In the genomic region with DNA sequence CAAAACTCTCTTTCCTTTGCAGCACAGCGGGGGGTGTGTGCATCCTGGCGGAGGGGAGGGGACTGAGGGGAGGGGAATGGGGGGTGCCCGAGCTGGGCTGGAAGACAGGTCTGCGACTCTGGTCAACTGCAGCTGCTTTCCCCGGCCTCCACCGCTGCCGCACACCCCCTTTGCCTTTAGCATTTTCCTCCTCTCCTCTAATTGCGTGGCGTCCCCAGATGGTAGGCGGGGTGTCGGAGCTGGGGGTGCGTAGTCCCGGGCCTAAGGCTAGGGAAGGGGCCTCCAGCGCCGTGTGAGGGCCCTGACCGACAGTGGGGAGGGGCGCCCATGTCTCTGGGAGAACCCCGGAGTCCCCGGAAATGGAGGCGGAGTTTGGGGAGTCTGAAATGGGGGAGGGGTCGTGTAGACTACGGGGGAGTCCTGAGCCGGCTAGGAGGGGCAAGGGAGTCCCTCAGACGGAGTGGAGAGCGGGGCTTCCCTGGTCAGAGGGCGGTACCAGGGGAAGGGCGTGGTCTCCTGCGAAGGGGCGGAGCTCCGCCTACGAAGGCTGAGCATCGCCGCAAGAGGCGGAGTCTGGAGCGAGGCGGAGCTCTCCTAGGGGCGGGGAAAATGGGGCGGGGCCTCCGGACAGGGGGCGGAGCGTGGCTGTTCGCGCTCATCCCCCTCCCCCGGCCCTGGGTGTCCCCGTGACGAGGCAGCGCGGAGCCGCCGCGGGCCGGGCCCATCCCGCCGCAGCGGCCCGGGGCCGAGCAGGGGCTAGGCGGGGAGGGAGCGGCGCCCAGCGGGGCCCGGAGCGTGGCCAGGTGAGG, we compare ENCODE assay signal across 8 cellular contexts. TPM values are rescaled to one million over a fixed set of nuclear protein-coding genes. Genes with fewer than 3 reads are reported as not detected.
DNase-seq lines count a peak whose midpoint lies in the region; ATAC-seq, FAIRE-seq and TF ChIP-seq lines count a peak whose summit lies in the region.

Gene PELI3, plus strand, starts transcription at position 681 of the 809 bp plus-strand sequence. CDS start 1,224 bp downstream, outside the sequence.

- peaks cover 29% of the 10 kb centered on the region for H3K4me1 Mint-ChIP-seq in activated T-helper 2 cell treated with anti-CD3 and anti-CD28 coated beads, Interferon-gamma antibody, Interleukin-2, Interleukin-4, amounts not matched to agents 10 μg/mL and 5 μg/mL and 100 μg/mL, durations not matched to agents 14 hours and 24 hours and 36 hours (ENCODE audit: low read depth)
- H3K4me1 Mint-ChIP-seq in natural killer cell treated with Interleukin-12 subunit alpha and Interleukin-12 subunit beta and Interleukin-15 and Interleukin-18, amount 100 ng/mL, for 72 hours (ENCODE audit: low read depth in 2 of 2), result peaks cover 5 to 14% of the 10 kb centered on the region in 2 donors

- intact Hi-C loops in activated T-helper 2 cell treated with anti-CD3 and anti-CD28 coated beads, Interferon-gamma antibody, Interleukin-2, Interleukin-4, amounts not matched to agents 10 μg/mL and 5 μg/mL and 100 μg/mL, durations not matched to agents 14 hours and 24 hours and 36 hours (cut with micrococcal nuclease), result loop anchor here (1.0 kb wide), 2 partner anchors 14 to 27 kb away; partner anchors contain the start of gene DPP3

- H3K4me3 Mint-ChIP-seq in activated T-helper 2 cell treated with anti-CD3 and anti-CD28 coated beads, Interferon-gamma antibody, Interleukin-2, Interleukin-4, amounts not matched to agents 10 μg/mL and 5 μg/mL and 100 μg/mL, durations not matched to agents 14 hours and 24 hours and 36 hours (ENCODE audit: low read depth), result peak within 1 kb of the TSS; percentile 91
- peak within 1 kb of the TSS; percentile 87 for H3K4me3 Mint-ChIP-seq in natural killer cell treated with Interleukin-12 subunit alpha and Interleukin-12 subunit beta and Interleukin-15 and Interleukin-18, amount 100 ng/mL, for 72 hours

- no peak for TF ChIP-seq CTCF in fibroblast of the aortic adventitia (IDR thresholded peaks at IDR 0.05; ENCODE audit: insufficient read depth, low read length)

- peaks cover 18% of the 10 kb centered on the region for H3K9me3 Mint-ChIP-seq in activated T-helper 2 cell treated with anti-CD3 and anti-CD28 coated beads, Interferon-gamma antibody, Interleukin-2, Interleukin-4, amounts not matched to agents 10 μg/mL and 5 μg/mL and 100 μg/mL, durations not matched to agents 14 hours and 24 hours and 36 hours
- no peaks in the 10 kb centered on the region for H3K9me3 Mint-ChIP-seq in natural killer cell treated with Interleukin-12 subunit alpha and Interleukin-12 subunit beta and Interleukin-15 and Interleukin-18, amount 100 ng/mL, for 72 hours

- H3K27ac Mint-ChIP-seq in activated T-helper 2 cell treated with anti-CD3 and anti-CD28 coated beads, Interferon-gamma antibody, Interleukin-2, Interleukin-4, amounts not matched to agents 10 μg/mL and 5 μg/mL and 100 μg/mL, durations not matched to agents 14 hours and 24 hours and 36 hours, result peak within 1 kb of the TSS; percentile 81
- H3K27ac Mint-ChIP-seq in natural killer cell treated with Interleukin-12 subunit alpha and Interleukin-12 subunit beta and Interleukin-15 and Interleukin-18, amount 100 ng/mL, for 72 hours, result peak within 1 kb of the TSS in 1 of 2 donors; percentile 62

- no peaks in the 10 kb centered on the region for H3K27me3 Mint-ChIP-seq in activated T-helper 2 cell treated with anti-CD3 and anti-CD28 coated beads, Interferon-gamma antibody, Interleukin-2, Interleukin-4, amounts not matched to agents 10 μg/mL and 5 μg/mL and 100 μg/mL, durations not matched to agents 14 hours and 24 hours and 36 hours (ENCODE audit: low read depth)
- no peaks in the 10 kb centered on the region for H3K27me3 Mint-ChIP-seq in natural killer cell treated with Interleukin-12 subunit alpha and Interleukin-12 subunit beta and Interleukin-15 and Interleukin-18, amount 100 ng/mL, for 72 hours

- FAIRE-seq in RCC 7860 (lab: Jason Lieb, UNC), result no peak

- ATAC-seq in GM21717 (IDR thresholded peaks at IDR 0.05; ENCODE audit: unreplicated experiment), result peak; percentile 64
- peak; percentile 96 to 97 for ATAC-seq in natural killer cell treated with Interleukin-12 subunit alpha and Interleukin-12 subunit beta and Interleukin-15 and Interleukin-18, amount 100 ng/mL, for 72 hours

- H3K4me3 ChIP-seq in fibroblast of the aortic adventitia (ENCODE audit: low read depth, low read length), result peak within 1 kb of the TSS; percentile 74

- peaks cover 13% of the 10 kb centered on the region for H3K36me3 Mint-ChIP-seq in activated T-helper 2 cell treated with anti-CD3 and anti-CD28 coated beads, Interferon-gamma antibody, Interleukin-2, Interleukin-4, amounts not matched to agents 10 μg/mL and 5 μg/mL and 100 μg/mL, durations not matched to agents 14 hours and 24 hours and 36 hours (ENCODE audit: low read depth)
- H3K36me3 Mint-ChIP-seq in natural killer cell treated with Interleukin-12 subunit alpha and Interleukin-12 subunit beta and Interleukin-15 and Interleukin-18, amount 100 ng/mL, for 72 hours, result no peaks in the 10 kb centered on the region

- in situ Hi-C loops in KBM-7 (cut with MboI; ENCODE audit: low pct_unique_long_range_greater_than_20kb, low sequenced_read_pairs), result no loop called here

- peak; percentile 72 for DNase-seq in DMS114 treated with DMSO at 0.1 percent for 48 hours (lab: John Stamatoyannopoulos, UW; ENCODE audit: unreplicated experiment)
- peak; percentile 87 for DNase-seq in KBM-7
- DNase-seq in RCC 7860 (ENCODE audit: low spot score), result peak; percentile 74
- peak; percentile 86 for DNase-seq in activated T-helper 2 cell treated with anti-CD3 and anti-CD28 coated beads, Interferon-gamma antibody, Interleukin-2, Interleukin-4, amounts not matched to agents 10 μg/mL and 5 μg/mL and 100 μg/mL, durations not matched to agents 14 hours and 24 hours and 36 hours (ENCODE audit: low spot score)
- peak; percentile 88 for DNase-seq in fibroblast of the aortic adventitia (ENCODE audit: low read depth)
- DNase-seq in natural killer cell treated with Interleukin-12 subunit alpha and Interleukin-12 subunit beta and Interleukin-15 and Interleukin-18, amount 100 ng/mL, for 72 hours (ENCODE audit: low spot score), result peak; percentile 92
- peak; percentile 86 to 98 (median 95) for DNase-seq in stimulated activated naive CD4-positive, alpha-beta T cell (lab: John Stamatoyannopoulos, UW)

RNA-seq across cellular contexts. Expression of gene PELI3, which starts in this region (rescaled TPM):
- 14.6 and 15.7 TPM in 2 replicates for total RNA-seq in activated T-helper 2 cell treated with anti-CD3 and anti-CD28 coated beads, Interferon-gamma antibody, Interleukin-2, Interleukin-4, amounts not matched to agents 10 μg/mL and 5 μg/mL and 100 μg/mL, durations not matched to agents 14 hours and 24 hours and 36 hours
- 9.0 and 10.8 TPM in 2 replicates for total RNA-seq in fibroblast of the aortic adventitia (ENCODE audit: low replicate concordance)
- 1 to 10 TPM; 5.4 to 6.0 TPM for total RNA-seq in natural killer cell treated with Interleukin-12 subunit alpha and Interleukin-12 subunit beta and Interleukin-15 and Interleukin-18, amount 100 ng/mL, for 72 hours

Comparison
In these comparisons a context has a peak if more than half of its experiments do, and no peak if none do; other contexts are left out.
1. Peak in every context shown above with its lines: DNase-seq, ATAC-seq and H3K4me3 ChIP-seq.